8 cellular contexts compared by ENCODE assay signal in the genomic region with DNA sequence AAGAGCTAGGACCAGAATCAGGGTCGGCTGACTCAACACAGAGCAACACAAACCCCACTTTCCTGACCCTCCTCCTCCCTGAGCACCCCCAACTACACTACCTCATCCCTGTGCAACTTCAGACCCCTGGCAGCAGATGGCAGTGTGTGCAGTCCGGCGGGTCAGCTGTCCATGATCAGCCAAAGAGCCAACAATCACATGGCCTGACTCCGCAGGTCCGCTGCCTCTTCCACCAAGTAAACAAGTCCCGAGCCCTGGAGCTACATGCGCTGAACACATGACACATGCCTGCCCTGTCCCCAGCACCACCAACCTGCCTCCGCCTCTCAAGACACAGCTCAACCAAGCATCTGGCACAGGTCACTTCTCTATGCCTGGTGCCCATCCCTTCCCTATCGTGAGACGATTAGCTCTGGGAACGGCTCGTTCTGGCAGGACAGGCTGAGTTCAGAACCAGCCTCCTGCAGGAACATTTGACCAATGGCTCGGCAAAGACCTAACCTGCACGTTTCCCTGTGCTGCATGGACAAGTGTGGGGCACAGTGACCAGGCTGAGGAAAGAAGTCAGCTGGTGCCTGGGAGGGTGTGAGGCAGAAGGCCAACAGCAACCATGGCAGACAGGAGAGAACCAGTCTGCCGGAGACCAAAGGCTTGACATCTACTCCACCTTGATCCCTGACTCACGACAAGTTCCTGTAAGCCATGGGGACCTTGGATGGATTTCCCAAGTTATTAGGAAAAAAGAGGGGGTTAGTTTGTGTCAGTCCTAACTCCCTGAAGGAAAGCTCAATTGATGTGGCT.
DNase-seq lines count a peak whose midpoint lies in the region; ATAC-seq and TF ChIP-seq lines count a peak whose summit lies in the region.

No MANE protein-coding gene starts in this region.

- peaks cover 100% of the 10 kb centered on the region for H3K4me1 ChIP-seq in upper lobe of right lung

- intact Hi-C loops in upper lobe of right lung (cut with DNase I), result no loop called here

- ATAC-seq in upper lobe of right lung (peak; percentile 78), GM19452 (IDR thresholded peaks at IDR 0.05; ENCODE audit: unreplicated experiment) (no peak), HG02938 (IDR thresholded peaks at IDR 0.05; ENCODE audit: unreplicated experiment) (no peak)

- no peak for TF ChIP-seq POLR2A in NB4 (IDR thresholded peaks at IDR 0.05; ENCODE audit: extremely low read depth, insufficient read length)

- H3K27ac ChIP-seq in upper lobe of right lung, result peak overlapping the region; percentile 55

- H3K36me3 ChIP-seq in upper lobe of right lung, result peaks cover 96% of the 10 kb centered on the region

- H3K27me3 ChIP-seq in upper lobe of right lung, result no peaks in the 10 kb centered on the region

- TF ChIP-seq CTCF in NB4 (IDR thresholded peaks at IDR 0.05; ENCODE audit: low read depth, low read length) (peak; percentile 41), choroid plexus epithelial cell (conservative IDR thresholded peaks at IDR 0.05; ENCODE audit: low read depth, low read length) (peak; percentile 66), upper lobe of right lung (IDR thresholded peaks at IDR 0.05) (peak; percentile 54)

- H3K4me3 ChIP-seq in NB4 (ENCODE audit: low read depth, low read length) (no peak overlapping the region), choroid plexus epithelial cell (ENCODE audit: low read depth, low read length) (no peak overlapping the region), upper lobe of right lung (no peak overlapping the region)

- DNase-seq in EL (peak; percentile 35), NB4 (ENCODE audit: low read depth) (peak; percentile 41), choroid plexus epithelial cell (ENCODE audit: low read depth) (peak; percentile 60), lung microvascular endothelial cell (ENCODE audit: low read depth in 2 of 2) (peak; percentile 91 to 93), upper lobe of right lung (peak; percentile 84)
- DNase-seq in activated effector memory CD4-positive, alpha-beta T cell treated with anti-CD3 and anti-CD28 coated beads, Interleukin-2, amount 50 U/mL, for 16 hours, result no peak

- H3K9me3 ChIP-seq in upper lobe of right lung, result no peaks in the 10 kb centered on the region
